In genomic region chr18:10926565-10927194, GRCh38 we compare ENCODE assay signal across 10 cellular contexts.
DNase-seq lines count a peak whose midpoint lies in the region; ATAC-seq and TF ChIP-seq lines count a peak whose summit lies in the region.
"Had no signal": no experiment of that assay in that cellular context is flagged by ENCODE, and none has a peak within 500 bp of the region (broad histone marks: within the 10 kb centered on the region; RNA-seq: fewer than 3 reads in every experiment).

No MANE protein-coding gene starts in this region.

- TF ChIP-seq POLR2A in sigmoid colon (IDR thresholded peaks at IDR 0.05), result no peak

- ATAC-seq in GM21528 (IDR thresholded peaks at IDR 0.05; ENCODE audit: low FRiP score, unreplicated experiment) (no peak), HG03457 (IDR thresholded peaks at IDR 0.05; ENCODE audit: unreplicated experiment) (no peak)
- ATAC-seq in activated CD4-positive, CD25-positive, alpha-beta regulatory T cell treated with anti-CD3 and anti-CD28 coated beads, Interleukin-2, amount 50 U/mL, for 24 hours, result no peak
- ATAC-seq: activated CD8-positive, alpha-beta memory T cell treated with anti-CD3 and anti-CD28 coated beads, Interleukin-2, amount 10 ng/mL, durations not matched to agents 7 days and 5 days had no signal

- POLR2A ChIA-PET in GM10248 (lab: Yijun Ruan, JAX), result interaction anchor here (1.0 to 2.3 kb wide), 2 partner anchors 11 to 24 kb away, joined by 3 to 11 read pairs; no protein-coding TSS in a partner anchor

- TF ChIP-seq CTCF in GM06990 (IDR thresholded peaks at IDR 0.05; ENCODE audit: insufficient read depth, low read length, poor library complexity, severe bottlenecking) (no peak), sigmoid colon (IDR thresholded peaks at IDR 0.05) (no peak), GM10248 (IDR thresholded peaks at IDR 0.05; ENCODE audit: control extremely low read depth, extremely low read depth, low read depth, missing control alignments) (no peak)

- H3K36me3 ChIP-seq in GM06990 (ENCODE audit: control insufficient read depth, insufficient read depth, low read length) (no peaks in the 10 kb centered on the region), sigmoid colon (no peaks in the 10 kb centered on the region)

- H3K27me3 ChIP-seq in GM06990 (replicated peaks; ENCODE audit: control insufficient read depth, insufficient read depth, low read length), result no peaks in the 10 kb centered on the region
- H3K27me3 ChIP-seq in sigmoid colon, result no peaks in the 10 kb centered on the region

- no peak for TF ChIP-seq EP300 in sigmoid colon (IDR thresholded peaks at IDR 0.05)

- H3K4me1 ChIP-seq in sigmoid colon, result peaks cover 0 to 31% (median 22%) of the 10 kb centered on the region in 4 donors

- CTCF ChIA-PET in GM10248 (lab: Yijun Ruan, JAX), result interaction anchor here (1.0 to 6.8 kb wide), 12 partner anchors 10 to 210 kb away, joined by 3 to 37 read pairs (median 5); no protein-coding TSS in a partner anchor

- 54 to 71% methylated on average over 14 of the region's 14 CpGs for WGBS in sigmoid colon, 2 donors

- intact Hi-C loops in sigmoid colon (cut with DNase I), result loop anchor here (5.0 kb wide), 1 partner anchor 64 kb away; no protein-coding TSS in a partner anchor

- H3K27ac ChIP-seq in sigmoid colon, result peak overlapping the region; percentile 47 to 63 (median 55)

- peak overlapping the region; percentile 22; the same call in 1 of the 2 replicates for H3K4me3 ChIP-seq in GM06990 (replicated peaks; ENCODE audit: low read depth, low read length)
- H3K4me3 ChIP-seq in sigmoid colon, result no peak overlapping the region

- no peaks in the 10 kb centered on the region for H3K9me3 ChIP-seq in sigmoid colon

- DNase-seq in GM06990 (ENCODE audit: extremely low read depth, insufficient read length), result peak; percentile 68
- DNase-seq in RPMI7951 (ENCODE audit: low read depth), result peak; percentile 89
- DNase-seq in glomerular endothelial cell (ENCODE audit: extremely low read depth, low read depth, low spot score), result peak; percentile 47
- no peak for DNase-seq in sigmoid colon
- no peak for DNase-seq in GM10248 (ENCODE audit: extremely low spot score)
- DNase-seq: activated CD8-positive, alpha-beta memory T cell treated with anti-CD3 and anti-CD28 coated beads, Interleukin-2, amount 10 ng/mL, durations not matched to agents 7 days and 5 days; DMS79 treated with DMSO at 0.1 percent for 48 hours had no signal

Comparison
In these comparisons a context has a peak if more than half of its experiments do, and no peak if none do; other contexts are left out.
1. DNase-seq: peak in GM06990 (single experiment), RPMI7951 (single experiment) and glomerular endothelial cell (single experiment); none in sigmoid colon (single experiment) and GM10248 (single experiment).